ENCODE assay signal across 23 cellular contexts in the genomic region with DNA sequence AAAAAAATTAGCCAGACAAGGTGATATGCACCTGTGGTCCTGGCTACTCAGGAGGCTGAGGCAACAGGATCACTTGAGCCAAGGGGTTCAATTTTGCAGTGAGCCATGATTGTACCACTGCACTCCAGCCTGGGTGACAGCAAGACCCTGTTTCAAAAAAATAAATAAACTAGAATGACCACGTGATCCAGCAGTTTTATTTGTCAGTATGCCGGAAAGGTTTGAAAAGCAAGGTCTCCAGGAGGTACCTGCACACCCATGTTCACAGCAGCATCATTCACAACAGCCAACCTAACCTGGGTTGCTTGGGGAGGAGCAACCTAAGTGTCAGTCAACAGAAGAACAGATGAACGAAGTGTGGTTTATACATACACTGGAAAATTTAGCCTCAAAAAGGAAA.
DNase-seq lines count a peak whose midpoint lies in the region; ATAC-seq and TF ChIP-seq lines count a peak whose summit lies in the region.
"Had no signal": no experiment of that assay in that cellular context is flagged by ENCODE, and none has a peak within 500 bp of the region (broad histone marks: within the 10 kb centered on the region; RNA-seq: fewer than 3 reads in every experiment).

No MANE protein-coding gene starts in this region.

- H3K27me3 ChIP-seq in sigmoid colon: peaks cover 0 to 16% (median 2%) of the 10 kb centered on the region in 3 donors
- H3K27me3 ChIP-seq: BE2C; BLaER1 treated with 17β-estradiol and CSF1 and Interleukin-3, amounts not matched to agents 10 nM and 100 nM had no signal

- no peaks in the 10 kb centered on the region for H3K4me1 Mint-ChIP-seq in activated naive CD4-positive, alpha-beta T cell treated with anti-CD3 and anti-CD28 coated beads for 36 hours (ENCODE audit: low read depth)
- H3K4me1 Mint-ChIP-seq: CD14-positive monocyte; CD8-positive, alpha-beta memory T cell had no signal

- no peak for TF ChIP-seq CTCF in coronary artery (IDR thresholded peaks at IDR 0.05)
- TF ChIP-seq CTCF in sigmoid colon (IDR thresholded peaks at IDR 0.05): no peak

- no peak for TF ChIP-seq EP300 in sigmoid colon (IDR thresholded peaks at IDR 0.05)

- H3K4me1 ChIP-seq in sigmoid colon: no peaks in the 10 kb centered on the region
- H3K4me1 ChIP-seq: BE2C had no signal

- no peaks in the 10 kb centered on the region for H3K9me3 ChIP-seq in sigmoid colon
- H3K9me3 ChIP-seq: BE2C; BLaER1 treated with 17β-estradiol and CSF1 and Interleukin-3, amounts not matched to agents 10 nM and 100 nM; HAP-1 had no signal

- no peaks in the 10 kb centered on the region for H3K9me3 Mint-ChIP-seq in activated naive CD4-positive, alpha-beta T cell treated with anti-CD3 and anti-CD28 coated beads for 36 hours
- H3K9me3 Mint-ChIP-seq: CD14-positive monocyte; CD4-positive, alpha-beta T cell; CD8-positive, alpha-beta memory T cell; GM23338; HFFc6 had no signal

- H3K36me3 ChIP-seq in sigmoid colon: no peaks in the 10 kb centered on the region
- H3K36me3 ChIP-seq: BE2C; BLaER1 treated with 17β-estradiol and CSF1 and Interleukin-3, amounts not matched to agents 10 nM and 100 nM; HAP-1 had no signal

- WGBS in sigmoid colon, 2 donors: 49 to 79% methylated on average over 3 of the region's 3 CpGs

- ATAC-seq in activated CD4-positive, CD25-positive, alpha-beta regulatory T cell treated with anti-CD3 and anti-CD28 coated beads, Interleukin-2, amount 50 U/mL, for 24 hours: no peak
- ATAC-seq in HG03196 (IDR thresholded peaks at IDR 0.05; ENCODE audit: unreplicated experiment): no peak
- ATAC-seq: GM12878, GM23338 had no signal

- no peaks in the 10 kb centered on the region for H3K36me3 Mint-ChIP-seq in activated naive CD4-positive, alpha-beta T cell treated with anti-CD3 and anti-CD28 coated beads for 36 hours (ENCODE audit: low read depth)
- H3K36me3 Mint-ChIP-seq: CD14-positive monocyte; CD8-positive, alpha-beta memory T cell had no signal

- peaks cover under 1% of the 10 kb centered on the region for H3K27me3 Mint-ChIP-seq in activated naive CD4-positive, alpha-beta T cell treated with anti-CD3 and anti-CD28 coated beads for 36 hours (ENCODE audit: low read depth)
- H3K27me3 Mint-ChIP-seq: CD4-positive, alpha-beta T cell had no signal

- DNase-seq in activated CD4-positive, CD25-positive, alpha-beta regulatory T cell treated with anti-CD3 and anti-CD28 coated beads, Interleukin-2, amount 50 U/mL, for 72 hours: peak; percentile 6
- DNase-seq in coronary artery (ENCODE audit: low spot score) (peak; percentile 31), mesenteric fat pad (ENCODE audit: low spot score) (peak; percentile 9), sigmoid colon (peak; percentile 7), islet precursor cell (no peak)
- no peak for DNase-seq in activated naive CD4-positive, alpha-beta T cell treated with anti-CD3 and anti-CD28 coated beads for 36 hours
- DNase-seq: AML-193; BE2C; CD4-positive, alpha-beta T cell; CD8-positive, alpha-beta memory T cell; DMS 273 treated with DMSO at 0.1 percent for 48 hours; DMS79; EL; GDM1; HFFc6 had no signal

- H3K27ac ChIP-seq in coronary artery (no peak overlapping the region), sigmoid colon (no peak overlapping the region)
- H3K27ac ChIP-seq: 22Rv1; BLaER1 treated with 17β-estradiol and CSF1 and Interleukin-3, amounts not matched to agents 10 nM and 100 nM had no signal

- no peak overlapping the region for H3K4me3 Mint-ChIP-seq in activated naive CD4-positive, alpha-beta T cell treated with anti-CD3 and anti-CD28 coated beads for 36 hours
- H3K4me3 Mint-ChIP-seq: CD14-positive monocyte; CD4-positive, alpha-beta T cell; CD8-positive, alpha-beta memory T cell; GM23338; HFFc6 had no signal

- intact Hi-C loops in sigmoid colon (cut with DNase I): no loop called here
- intact Hi-C loops in activated naive CD4-positive, alpha-beta T cell treated with anti-CD3 and anti-CD28 coated beads for 36 hours (cut with micrococcal nuclease): loop anchor here (10.0 kb wide), 1 partner anchor 221 kb away; no protein-coding TSS in a partner anchor

- CTCF ChIA-PET in activated naive CD4-positive, alpha-beta T cell treated with anti-CD3 and anti-CD28 coated beads for 36 hours (lab: Charles Lee): no interaction called here

- H3K4me3 ChIP-seq in coronary artery (no peak overlapping the region), sigmoid colon (no peak overlapping the region)
- H3K4me3 ChIP-seq: BLaER1 treated with 17β-estradiol and CSF1 and Interleukin-3, amounts not matched to agents 10 nM and 100 nM; GM12878; GM23338; HAP-1 had no signal

- no peak for TF ChIP-seq POLR2A in sigmoid colon (IDR thresholded peaks at IDR 0.05)

- no peak overlapping the region for H3K27ac Mint-ChIP-seq in activated naive CD4-positive, alpha-beta T cell treated with anti-CD3 and anti-CD28 coated beads for 36 hours
- H3K27ac Mint-ChIP-seq: CD4-positive, alpha-beta T cell; CD8-positive, alpha-beta memory T cell; GM23338; HFFc6 had no signal

Comparison
In these comparisons a context has a peak if more than half of its experiments do, and no peak if none do; other contexts are left out.
1. DNase-seq: peak in activated CD4-positive, CD25-positive, alpha-beta regulatory T cell treated with anti-CD3 and anti-CD28 coated beads, Interleukin-2, amount 50 U/mL, for 72 hours (single experiment), coronary artery (single experiment), mesenteric fat pad (single experiment) and sigmoid colon (single experiment); none in activated naive CD4-positive, alpha-beta T cell treated with anti-CD3 and anti-CD28 coated beads for 36 hours (single experiment) and islet precursor cell (single experiment).